In the genomic region with DNA sequence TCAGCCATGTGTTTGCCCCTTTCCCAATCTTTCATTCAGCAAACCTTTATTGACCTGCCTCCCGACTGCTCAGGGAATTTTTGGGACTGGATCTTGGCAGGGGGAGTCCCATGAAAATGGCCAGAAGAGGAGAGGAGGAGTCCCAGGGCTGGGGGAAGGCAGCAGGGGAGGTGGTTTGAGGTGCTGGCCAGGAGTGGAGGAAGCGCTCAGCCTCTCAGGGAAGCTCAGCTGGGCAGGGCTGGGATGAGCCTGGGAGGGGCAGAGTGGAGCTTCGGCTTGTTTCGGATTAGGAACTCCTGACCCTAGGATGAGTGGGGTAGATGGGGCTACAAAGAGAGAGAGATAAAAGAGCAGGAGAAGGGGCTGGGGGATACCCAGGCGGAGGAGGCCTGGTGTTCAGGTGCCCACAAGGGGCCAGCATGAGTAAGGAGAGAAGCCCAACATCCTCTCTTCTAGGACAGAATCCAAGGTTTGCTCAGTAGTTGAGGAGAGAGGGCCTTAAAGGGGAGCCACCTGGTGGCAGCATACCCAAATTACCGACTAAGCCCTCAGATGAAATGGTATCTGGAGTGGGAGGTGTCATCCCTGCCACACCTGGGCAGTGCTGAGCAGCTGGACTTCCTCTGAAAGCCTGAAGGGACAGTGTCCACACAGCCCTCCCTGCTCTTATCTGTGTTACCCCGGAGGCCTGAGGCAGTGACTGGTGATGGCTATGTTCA, we compare ENCODE assay signal across 10 cellular contexts.
DNase-seq lines count a peak whose midpoint lies in the region; ATAC-seq and TF ChIP-seq lines count a peak whose summit lies in the region.
"Had no signal": no experiment of that assay in that cellular context is flagged by ENCODE, and none has a peak within 500 bp of the region (broad histone marks: within the 10 kb centered on the region; RNA-seq: fewer than 3 reads in every experiment).

No MANE protein-coding gene starts in this region.

- no peaks in the 10 kb centered on the region for H3K9me3 Mint-ChIP-seq in stimulated activated effector memory CD8-positive, alpha-beta T cell treated with anti-CD3 and anti-CD28 coated beads, Interleukin-12 subunit alpha, Interleukin-12 subunit beta, amount 100 ng/mL, for 72 hours
- H3K9me3 Mint-ChIP-seq: T-helper 1 cell treated with Interleukin-12 subunit alpha and Interleukin-12 subunit beta and Interleukin-4 antibody, amounts not matched to agents 30 μg/mL and 1 μg/mL, for 36 hours had no signal

- H3K9ac ChIP-seq in HCT116 (ENCODE audit: low read length) = no peak overlapping the region

- POLR2A ChIA-PET in HCT116 (lab: Charles Lee) = interaction anchor here (0.8 kb wide), 1 partner anchor 94 kb away, joined by 3 read pairs; no protein-coding TSS in a partner anchor
- POLR2A ChIA-PET in Panc1 (lab: Charles Lee) = no interaction called here

- H3K27me3 ChIP-seq in HCT116 (ENCODE audit: insufficient read depth, low read length) (no peaks in the 10 kb centered on the region), Panc1 (ENCODE audit: control insufficient read depth, insufficient read depth, low read length) (no peaks in the 10 kb centered on the region), transverse colon (peaks cover 27% of the 10 kb centered on the region)

- TF ChIP-seq CTCF in HCT116 (IDR thresholded peaks at IDR 0.05 in 2 of 3, conservative IDR thresholded peaks at IDR 0.05 in 1 of 3; ENCODE audit: borderline replicate concordance in 1 of 3, insufficient read depth in 1 of 3, low read depth in 2 of 3, low read length in 2 of 3) (peak; percentile 71 to 88 (median 72)), Panc1 (IDR thresholded peaks at IDR 0.05) (peak; percentile 79; the same call in 1 of the 2 replicates), transverse colon (IDR thresholded peaks at IDR 0.05) (peak in 2 of 5 experiments; percentile 14 to 16)

- intact Hi-C loops in HCT116 (cut with micrococcal nuclease) = loop anchor here (2.0 to 10.0 kb wide), 2 partner anchors 92 to 238 kb away; a partner anchor contains a TSS
- intact Hi-C loops in Panc1 (cut with micrococcal nuclease; ENCODE audit: unreplicated experiment) = loop anchor here (5.0 kb wide), 1 partner anchor 95 kb away; no protein-coding TSS in a partner anchor
- intact Hi-C loops in transverse colon (cut with DNase I; ENCODE audit: low total_unique reads) = no loop called here

- peak; percentile 68 for TF ChIP-seq RAD21 in HCT116 (IDR thresholded peaks at IDR 0.05; ENCODE audit: low read depth)

- H3K79me2 ChIP-seq in HCT116 (ENCODE audit: insufficient read depth, low read length) = no peaks in the 10 kb centered on the region

- H3K27ac ChIP-seq in HCT116 (ENCODE audit: low read depth, low read length) (no peak overlapping the region), Panc1 (ENCODE audit: low read length) (0 out of 2 replicates have a peak overlapping the region, but pooled peaks have one; percentile 54), transverse colon (no peak overlapping the region)
- H3K27ac ChIP-seq: neutrophil had no signal

- H3K36me3 Mint-ChIP-seq in stimulated activated effector memory CD8-positive, alpha-beta T cell treated with anti-CD3 and anti-CD28 coated beads, Interleukin-12 subunit alpha, Interleukin-12 subunit beta, amount 100 ng/mL, for 72 hours = no peaks in the 10 kb centered on the region

- ATAC-seq in HCT116 (peak; percentile 86), Panc1 (peak; percentile 85), HG03280 (IDR thresholded peaks at IDR 0.05; ENCODE audit: unreplicated experiment) (no peak)
- ATAC-seq in stimulated activated effector memory CD8-positive, alpha-beta T cell treated with anti-CD3 and anti-CD28 coated beads, Interleukin-12 subunit alpha, Interleukin-12 subunit beta, amount 100 ng/mL, for 72 hours = peak; percentile 19

- H3K4me1 Mint-ChIP-seq in stimulated activated effector memory CD8-positive, alpha-beta T cell treated with anti-CD3 and anti-CD28 coated beads, Interleukin-12 subunit alpha, Interleukin-12 subunit beta, amount 100 ng/mL, for 72 hours = no peaks in the 10 kb centered on the region

- BruUV-seq in HCT116 (replicated peaks; lab: Mats Ljungman, UMichigan) = no TSS peak
- no TSS peak for BruUV-seq in Panc1 (replicated peaks; lab: Mats Ljungman, UMichigan)

- H2AFZ ChIP-seq in HCT116 (ENCODE audit: low read depth, low read length, poor library complexity, severe bottlenecking) = no peak overlapping the region

- no peak overlapping the region for H3K4me3 Mint-ChIP-seq in stimulated activated effector memory CD8-positive, alpha-beta T cell treated with anti-CD3 and anti-CD28 coated beads, Interleukin-12 subunit alpha, Interleukin-12 subunit beta, amount 100 ng/mL, for 72 hours
- H3K4me3 Mint-ChIP-seq: T-helper 1 cell treated with Interleukin-12 subunit alpha and Interleukin-12 subunit beta and Interleukin-4 antibody, amounts not matched to agents 30 μg/mL and 1 μg/mL, for 36 hours had no signal

- RAD21 ChIA-PET in HCT116 (lab: Charles Lee; ENCODE audit: low non-redundant PET in 1 of 2, low total read pairs in 2 of 2, uncharacterized antibody in 2 of 2, unreplicated experiment in 2 of 2) = interaction anchor here (1.2 to 1.5 kb wide), 2 partner anchors 94 kb away, joined by 3 to 5 read pairs; no protein-coding TSS in a partner anchor

- H3K9me2 ChIP-seq in HCT116 (ENCODE audit: insufficient read depth) = no peaks in the 10 kb centered on the region

- no peak for TF ChIP-seq EP300 in transverse colon (IDR thresholded peaks at IDR 0.05; ENCODE audit: low read depth)

- DNase-seq in DMS53 treated with DMSO at 0.1 percent for 48 hours (lab: John Stamatoyannopoulos, UW; ENCODE audit: unreplicated experiment) (peak; percentile 94), HCT116 (ENCODE audit: low read depth, low spot score) (peak; percentile 50), Panc1 (ENCODE audit: low read depth, low spot score) (peak; percentile 25), fibroblast of gingiva (ENCODE audit: low read depth) (peak; percentile 40), transverse colon (no peak), NCI-H146 (lab: John Stamatoyannopoulos, UW) (no peak)
- no peak for DNase-seq in stimulated activated effector memory CD8-positive, alpha-beta T cell treated with anti-CD3 and anti-CD28 coated beads, Interleukin-12 subunit alpha, Interleukin-12 subunit beta, amount 100 ng/mL, for 72 hours (ENCODE audit: low spot score in 2 of 2)

- H3K4me1 ChIP-seq in HCT116 (ENCODE audit: control insufficient read depth in 1 of 2, insufficient read depth in 2 of 2, low read length in 2 of 2) (peaks cover 0 to 15% of the 10 kb centered on the region in 2 experiments; a peak in 2 of 4 replicates), Panc1 (ENCODE audit: control insufficient read depth, insufficient read depth, low read length) (no peaks in the 10 kb centered on the region; the same call in 1 of the 2 replicates), transverse colon (peaks cover 0 to 4% (median 4%) of the 10 kb centered on the region in 4 donors)

- no peak overlapping the region for H3K4me2 ChIP-seq in HCT116 (ENCODE audit: low read length)

- H3K4me3 ChIP-seq in HCT116 (replicated peaks in 1 of 2; ENCODE audit: low read depth in 1 of 2, low read length in 2 of 2) (no peak overlapping the region), Panc1 (ENCODE audit: low read depth in 2 of 2, low read length in 2 of 2) (no peak overlapping the region), transverse colon (no peak overlapping the region)

- CTCF ChIA-PET in HCT116 (lab: Charles Lee) = interaction anchor here (1.1 to 1.9 kb wide), 3 partner anchors 11 to 94 kb away, joined by 3 to 8 read pairs (median 4); no protein-coding TSS in a partner anchor
- CTCF ChIA-PET in Panc1 (lab: Charles Lee) = interaction anchor here (0.6 to 0.8 kb wide), 2 partner anchors 94 to 206 kb away, joined by 4 read pairs; no protein-coding TSS in a partner anchor

- no peaks in the 10 kb centered on the region for H4K20me1 ChIP-seq in HCT116 (ENCODE audit: insufficient read depth)

- in situ Hi-C loops in Panc1 (cut with HindIII; ENCODE audit: low pct_unique_long_range_greater_than_20kb, low sequenced_read_pairs) (no loop called here), transverse colon (cut with MboI; ENCODE audit: low pct_ligation_motif_present in 1 of 4, low pct_unique_long_range_greater_than_20kb in 1 of 4, low sequenced_read_pairs in 3 of 4) (no loop called here)

- 75 to 100% methylated on average over 4 to 7 of the region's 7 CpGs for WGBS in transverse colon (ENCODE audit: low coverage in 1 of 2), 2 donors

- TF ChIP-seq POLR2A in HCT116 (IDR thresholded peaks at IDR 0.05; ENCODE audit: borderline replicate concordance, extremely low read depth, insufficient read depth, insufficient read length) (no peak), transverse colon (IDR thresholded peaks at IDR 0.05) (no peak)

- no peak overlapping the region for H3K27ac Mint-ChIP-seq in stimulated activated effector memory CD8-positive, alpha-beta T cell treated with anti-CD3 and anti-CD28 coated beads, Interleukin-12 subunit alpha, Interleukin-12 subunit beta, amount 100 ng/mL, for 72 hours
- H3K27ac Mint-ChIP-seq: T-helper 1 cell treated with Interleukin-12 subunit alpha and Interleukin-12 subunit beta and Interleukin-4 antibody, amounts not matched to agents 30 μg/mL and 1 μg/mL, for 36 hours had no signal

- H3K36me3 ChIP-seq in HCT116 (ENCODE audit: control insufficient read depth in 1 of 2, insufficient read depth in 2 of 2, low read length in 2 of 2) (no peaks in the 10 kb centered on the region), Panc1 (ENCODE audit: control insufficient read depth, insufficient read depth, low read length) (no peaks in the 10 kb centered on the region), transverse colon (no peaks in the 10 kb centered on the region)
- H3K36me3 ChIP-seq: neutrophil had no signal

- no peaks in the 10 kb centered on the region for H3K9me3 ChIP-seq in HCT116 (ENCODE audit: control insufficient read depth in 1 of 2, insufficient read depth in 1 of 2, low read depth in 1 of 2, low read length in 2 of 2)
- no peaks in the 10 kb centered on the region for H3K9me3 ChIP-seq in Panc1 (ENCODE audit: control insufficient read depth, insufficient read depth, low read depth, low read length)
- H3K9me3 ChIP-seq in transverse colon = no peaks in the 10 kb centered on the region
- H3K9me3 ChIP-seq: neutrophil had no signal

TF ChIP-seq in HCT116, 20 proteins besides CTCF, POLR2A, EP300 and RAD21:
- no peak for TF ChIP-seq ELF1 (IDR thresholded peaks at IDR 0.05; ENCODE audit: borderline replicate concordance, low read depth)
- TF ChIP-seq, protein P1, sequence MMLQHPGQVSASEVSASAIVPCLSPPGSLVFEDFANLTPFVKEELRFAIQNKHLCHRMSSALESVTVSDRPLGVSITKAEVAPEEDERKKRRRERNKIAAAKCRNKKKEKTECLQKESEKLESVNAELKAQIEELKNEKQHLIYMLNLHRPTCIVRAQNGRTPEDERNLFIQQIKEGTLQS (IDR thresholded peaks at IDR 0.05) = no peak
- no peak for TF ChIP-seq ZNF274 (IDR thresholded peaks at IDR 0.05; ENCODE audit: low read depth, low read length)
TF ChIP-seq in HCT116: peak in this region for 0.

Comparison
In these comparisons a context has a peak if more than half of its experiments do, and no peak if none do; other contexts are left out.
1. DNase-seq: peak in DMS53 treated with DMSO at 0.1 percent for 48 hours (single experiment), HCT116 (single experiment), Panc1 (single experiment) and fibroblast of gingiva (single experiment); none in stimulated activated effector memory CD8-positive, alpha-beta T cell treated with anti-CD3 and anti-CD28 coated beads, Interleukin-12 subunit alpha, Interleukin-12 subunit beta, amount 100 ng/mL, for 72 hours (0 of 2), transverse colon (single experiment) and NCI-H146 (single experiment).